Comparison of ENCODE assay signal across 7 cellular contexts in the genomic region with DNA sequence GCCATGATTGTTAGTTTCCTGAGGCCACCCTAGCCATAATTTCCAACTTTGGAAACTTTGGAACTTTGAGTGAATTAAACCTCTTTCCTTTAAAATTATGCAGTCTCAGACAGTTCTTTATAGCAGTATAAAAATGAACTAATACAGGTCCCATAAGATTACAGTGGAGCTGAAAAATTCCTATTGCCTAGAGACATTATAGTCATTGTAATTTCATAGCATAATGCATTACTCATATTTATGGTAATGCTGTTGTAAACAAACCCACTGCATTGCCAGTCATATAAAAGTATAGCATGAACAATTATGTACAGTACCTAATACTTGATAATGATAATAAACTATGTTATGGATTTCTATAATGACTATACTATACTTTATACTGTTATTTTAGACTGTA.
"Had no signal": no experiment of that assay in that cellular context is flagged by ENCODE, and none has a peak within 500 bp of the region (broad histone marks: within the 10 kb centered on the region; RNA-seq: fewer than 3 reads in every experiment).

No MANE protein-coding gene starts in this region.

- DNase-seq: GDM1, GF-D8 had no signal

- FAIRE-seq: GM12878, GM12891, GM12892, GM18507, GM19239 had no signal

- ATAC-seq: GM12878 had no signal

- H3K4me3 ChIP-seq: GM12878 had no signal
